ENCODE assay signal across 8 cellular contexts in genomic region chr10:43436291-43437140, GRCh38. TPM values are rescaled to one million over a fixed set of nuclear protein-coding genes. Genes with fewer than 3 reads are reported as not detected.
DNase-seq lines count a peak whose midpoint lies in the region; ATAC-seq, FAIRE-seq and TF ChIP-seq lines count a peak whose summit lies in the region.

ZNF487 (plus strand) TSS chr10:43437111; CDS start chr10:43475814, 38,703 bp downstream.

- H3K36me3 ChIP-seq in right atrium auricular region (no peaks in the 10 kb centered on the region), psoas muscle (ENCODE audit: insufficient read depth in 1 of 2, low read depth in 1 of 2) (no peaks in the 10 kb centered on the region)

- no peaks in the 10 kb centered on the region for H3K9me3 ChIP-seq in T-helper 17 cell (ENCODE audit: control insufficient read depth, low read length, poor library complexity, severe bottlenecking)
- no peaks in the 10 kb centered on the region for H3K9me3 ChIP-seq in right atrium auricular region
- H3K9me3 ChIP-seq in psoas muscle: no peaks in the 10 kb centered on the region

- peak; percentile 91 for ATAC-seq in T-helper 17 cell
- peak; percentile 98 to 99 (median 98) for ATAC-seq in psoas muscle

- peak within 1 kb of the TSS; percentile 78 to 85 for H3K4me3 ChIP-seq in right atrium auricular region
- H3K4me3 ChIP-seq in psoas muscle: peak within 1 kb of the TSS; percentile 87

- H3K27me3 Mint-ChIP-seq in HFFc6 (ENCODE audit: insufficient read depth): peaks cover 6% of the 10 kb centered on the region
- H3K27me3 Mint-ChIP-seq in T-helper 17 cell: no peaks in the 10 kb centered on the region

- H3K4me1 ChIP-seq in right atrium auricular region (peaks cover 0 to 7% of the 10 kb centered on the region in 2 donors), psoas muscle (peaks cover 12% of the 10 kb centered on the region)

- FAIRE-seq in urothelium cell line (lab: Jason Lieb, UNC): no peak

- H3K27ac Mint-ChIP-seq in HFFc6 (peak within 1 kb of the TSS; percentile 99), T-helper 17 cell (peak within 1 kb of the TSS; percentile 97)

- WGBS in psoas muscle, 3 donors: 0 to 1% (median 0%) methylated on average over 69 of the region's 69 CpGs

- TF ChIP-seq CTCF in GM12874 (IDR thresholded peaks at IDR 0.05; ENCODE audit: insufficient read depth, low read depth, low read length): peak; percentile 32; the same call in 1 of the 2 replicates
- peak; percentile 37; the same call in 1 of the 2 replicates for TF ChIP-seq CTCF in HFFc6 (IDR thresholded peaks at IDR 0.05)
- TF ChIP-seq CTCF in right atrium auricular region (IDR thresholded peaks at IDR 0.05): peak in 1 of 2 donors; percentile 38
- TF ChIP-seq CTCF in psoas muscle (IDR thresholded peaks at IDR 0.05): peak; percentile 11

- peak within 1 kb of the TSS; percentile 96 for H3K4me3 Mint-ChIP-seq in HFFc6
- H3K4me3 Mint-ChIP-seq in T-helper 17 cell: peak within 1 kb of the TSS; percentile 93

- H3K4me1 Mint-ChIP-seq in HFFc6 (ENCODE audit: low read depth) (peaks cover 9% of the 10 kb centered on the region), T-helper 17 cell (peaks cover 14% of the 10 kb centered on the region)

- no peaks in the 10 kb centered on the region for H3K9me3 Mint-ChIP-seq in HFFc6

- intact Hi-C loops in psoas muscle (cut with DNase I): loop anchor here in 1 of 2 donors (5.0 kb wide), 1 partner anchor 39 kb away; no protein-coding TSS in a partner anchor

- DNase-seq in HFFc6: peak; percentile 87
- peak; percentile 84 for DNase-seq in MV-4-11 (lab: John Stamatoyannopoulos, UW)
- DNase-seq in T-helper 17 cell: peak; percentile 81 to 85 (median 83)
- peak; percentile 91 for DNase-seq in right atrium auricular region (ENCODE audit: low spot score)
- peak; percentile 90 to 94 for DNase-seq in psoas muscle
- peak; percentile 97 for DNase-seq in urothelium cell line (ENCODE audit: low spot score)

- H3K27me3 ChIP-seq in right atrium auricular region (no peaks in the 10 kb centered on the region), psoas muscle (ENCODE audit: insufficient read depth in 3 of 3, low read length in 2 of 3) (no peaks in the 10 kb centered on the region)

- peak within 1 kb of the TSS; percentile 99 for H3K27ac ChIP-seq in angular gyrus (ENCODE audit: low read depth, low read length)
- peak within 1 kb of the TSS; percentile 98 to 99 for H3K27ac ChIP-seq in right atrium auricular region
- peak within 1 kb of the TSS; percentile 97 for H3K27ac ChIP-seq in psoas muscle

- H3K36me3 Mint-ChIP-seq in HFFc6 (ENCODE audit: low read depth) (peaks cover 10% of the 10 kb centered on the region; the same call in 1 of the 2 replicates), T-helper 17 cell (ENCODE audit: low read depth) (peaks cover 2% of the 10 kb centered on the region)

RNA-seq across cellular contexts. Expression of gene ZNF487, which starts in this region (rescaled TPM):
- 1 to 10 TPM; 1.6 to 4.2 (median 2.5) TPM for total RNA-seq in HFFc6 (2021; fragmentation: NEBNext Ultra II Directional; extraction: Animal tissue kit (Norgen Biotek cat#: 25700))
- total RNA-seq in T-helper 17 cell: 1 to 10 TPM; 7.9 to 8.7 TPM
- total RNA-seq in right atrium auricular region: 1 to 10 TPM; 3.9 to 4.9 TPM
- 1 to 10 TPM; 1.2 to 2.1 (median 1.5) TPM for total RNA-seq in psoas muscle
- polyA plus RNA-seq in psoas muscle: 1 to 10 TPM; 2.0 to 9.8 (median 2.5) TPM

Comparison
In these comparisons a context has a peak if more than half of its experiments do, and no peak if none do; other contexts are left out.
1. Peak in every context shown above with its lines: DNase-seq, ATAC-seq, H3K4me3 ChIP-seq and H3K27ac ChIP-seq.